Comparison of ENCODE assay signal across 6 cellular contexts in the genomic region with DNA sequence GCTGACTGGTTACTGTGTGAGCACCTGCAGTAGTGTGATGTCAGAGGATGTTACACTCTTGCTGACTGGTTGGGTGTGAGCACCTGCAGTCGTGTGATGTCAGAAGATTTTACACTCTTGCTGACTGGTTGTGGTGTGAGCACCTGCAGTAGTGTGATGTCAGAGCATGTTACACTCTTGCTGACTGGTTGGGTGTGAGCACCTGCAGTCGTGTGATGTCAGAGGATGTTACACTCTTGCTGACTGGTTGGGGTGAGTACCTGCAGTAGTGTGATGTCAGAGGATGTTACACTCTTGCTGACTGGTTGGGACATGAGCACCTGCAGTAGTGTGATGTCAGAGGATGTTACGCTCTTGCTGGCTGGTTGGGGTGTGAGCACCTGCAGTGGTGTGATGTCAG. TPM values are rescaled to one million over a fixed set of nuclear protein-coding genes. Genes with fewer than 3 reads are reported as not detected.
A peak's percentile ranks its signal among the peaks of the same experiment; 100 is the strongest.
DNase-seq lines count a peak whose midpoint lies in the region; ATAC-seq, FAIRE-seq and TF ChIP-seq lines count a peak whose summit lies in the region.
"Not testable (repeated sequence)": the region's sequence is repeated elsewhere in the genome, so short reads cannot be mapped to it uniquely, and the experiment has no call there.

No MANE protein-coding gene starts in this region.

- H3K27me3 Mint-ChIP-seq in Calu3 (ENCODE audit: unreplicated experiment) (peaks cover 14% of the 10 kb centered on the region), memory B cell (peaks cover 24% of the 10 kb centered on the region)
- not testable (repeated sequence) for H3K27me3 Mint-ChIP-seq in astrocyte (ENCODE audit: low read depth, unreplicated experiment)

- peak overlapping the region; percentile 45 for H3K27ac Mint-ChIP-seq in Calu3 (ENCODE audit: unreplicated experiment)
- not testable (repeated sequence) for H3K27ac Mint-ChIP-seq in astrocyte (ENCODE audit: unreplicated experiment)
- peak overlapping the region; percentile 60 for H3K27ac Mint-ChIP-seq in memory B cell

- H3K27me3 ChIP-seq in astrocyte (ENCODE audit: insufficient read depth, low read length); right atrium auricular region: not testable (repeated sequence)

- POLR2A ChIA-PET in HEK293 (lab: Yijun Ruan, JAX) = not testable (repeated sequence)

- H3K27ac ChIP-seq in HEK293 (ENCODE audit: extremely low read depth, low read depth, low read length); astrocyte (ENCODE audit: low read depth, low read length); right atrium auricular region: not testable (repeated sequence)

- not testable (repeated sequence) for H3K36me3 ChIP-seq in HEK293 (ENCODE audit: control insufficient read depth in 2 of 2, insufficient read depth in 1 of 2, low read length in 2 of 2); astrocyte (ENCODE audit: insufficient read depth, low read length); right atrium auricular region

- not testable (repeated sequence) for DNase-seq in Calu3; memory B cell (ENCODE audit: low spot score in 2 of 2)
- DNase-seq in NCI-H226 (peak; percentile 33), astrocyte (ENCODE audit: low read depth) (peak; percentile 17), right atrium auricular region (ENCODE audit: low spot score) (peak; percentile 18)

- not testable (repeated sequence) for H3K79me2 ChIP-seq in astrocyte (ENCODE audit: insufficient read depth, low read length)

- H3K9me3 Mint-ChIP-seq in Calu3 (ENCODE audit: low read depth, unreplicated experiment); astrocyte (ENCODE audit: unreplicated experiment); memory B cell: not testable (repeated sequence)

- not testable (repeated sequence) for FAIRE-seq in astrocyte (lab: Jason Lieb, UNC)

- not testable (repeated sequence) for H3K4me1 ChIP-seq in HEK293 (ENCODE audit: control insufficient read depth, insufficient read depth, low read length)
- peaks cover 21% of the 10 kb centered on the region for H3K4me1 ChIP-seq in astrocyte (ENCODE audit: insufficient read depth, low read length)
- peaks cover 0 to 31% of the 10 kb centered on the region in 2 donors for H3K4me1 ChIP-seq in right atrium auricular region

- H3K4me1 Mint-ChIP-seq in Calu3 (ENCODE audit: low read depth, unreplicated experiment) (peaks cover 23% of the 10 kb centered on the region), astrocyte (ENCODE audit: low read depth, unreplicated experiment) (peaks cover 17% of the 10 kb centered on the region)
- not testable (repeated sequence) for H3K4me1 Mint-ChIP-seq in memory B cell

- peaks cover 10% of the 10 kb centered on the region for H4K20me1 ChIP-seq in astrocyte (ENCODE audit: insufficient read depth, low read length)

- not testable (repeated sequence) for H3K4me2 ChIP-seq in astrocyte (ENCODE audit: low read length)

- intact Hi-C loops in Calu3 (cut with micrococcal nuclease; ENCODE audit: unreplicated experiment) = not testable (repeated sequence)

- H2AFZ ChIP-seq in astrocyte (ENCODE audit: low read depth, low read length) = not testable (repeated sequence)

- ATAC-seq in memory B cell (ENCODE audit: low read depth) = not testable (repeated sequence)

- not testable (repeated sequence) for H3K9me3 ChIP-seq in HEK293 (ENCODE audit: control insufficient read depth, insufficient read depth, low read depth, low read length); astrocyte (ENCODE audit: insufficient read depth, low read depth, low read length); right atrium auricular region

- CTCF ChIA-PET in Calu3 (lab: Charles Lee); HEK293 (lab: Yijun Ruan, JAX): not testable (repeated sequence)

- H3K36me3 Mint-ChIP-seq in Calu3 (ENCODE audit: insufficient read depth, unreplicated experiment) = peaks cover 38% of the 10 kb centered on the region
- H3K36me3 Mint-ChIP-seq in astrocyte (ENCODE audit: low read depth, unreplicated experiment); memory B cell: not testable (repeated sequence)

- not testable (repeated sequence) for H3K4me3 ChIP-seq in HEK293 (ENCODE audit: low read depth, low read length); astrocyte (ENCODE audit: insufficient read depth, low read depth, low read length); right atrium auricular region

- not testable (repeated sequence) for H3K9ac ChIP-seq in astrocyte (ENCODE audit: low read length)

- not testable (repeated sequence) for H3K4me3 Mint-ChIP-seq in Calu3 (ENCODE audit: low read depth, unreplicated experiment); astrocyte (ENCODE audit: unreplicated experiment); memory B cell

- BruUV-seq in Calu3 (replicated peaks; lab: Mats Ljungman, UMichigan) = not testable (repeated sequence)

- TF ChIP-seq CTCF in Calu3 (IDR thresholded peaks at IDR 0.05; ENCODE audit: unreplicated experiment); HEK293 (tag by site-specific recombination; IDR thresholded peaks at IDR 0.05); astrocyte (IDR thresholded peaks at IDR 0.05; ENCODE audit: insufficient read depth, low read depth, low read length); right atrium auricular region (IDR thresholded peaks at IDR 0.05): not testable (repeated sequence)

TF ChIP-seq in HEK293, 187 proteins besides CTCF, POLR2A, EP300 and RAD21:
- TF ChIP-seq ZNF629 (tag by site-specific recombination; IDR thresholded peaks at IDR 0.05) = peak; percentile 45
- TF ChIP-seq, protein P1, sequence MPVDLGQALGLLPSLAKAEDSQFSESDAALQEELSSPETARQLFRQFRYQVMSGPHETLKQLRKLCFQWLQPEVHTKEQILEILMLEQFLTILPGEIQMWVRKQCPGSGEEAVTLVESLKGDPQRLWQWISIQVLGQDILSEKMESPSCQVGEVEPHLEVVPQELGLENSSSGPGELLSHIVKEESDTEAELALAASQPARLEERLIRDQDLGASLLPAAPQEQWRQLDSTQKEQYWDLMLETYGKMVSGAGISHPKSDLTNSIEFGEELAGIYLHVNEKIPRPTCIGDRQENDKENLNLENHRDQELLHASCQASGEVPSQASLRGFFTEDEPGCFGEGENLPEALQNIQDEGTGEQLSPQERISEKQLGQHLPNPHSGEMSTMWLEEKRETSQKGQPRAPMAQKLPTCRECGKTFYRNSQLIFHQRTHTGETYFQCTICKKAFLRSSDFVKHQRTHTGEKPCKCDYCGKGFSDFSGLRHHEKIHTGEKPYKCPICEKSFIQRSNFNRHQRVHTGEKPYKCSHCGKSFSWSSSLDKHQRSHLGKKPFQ (tag by site-specific recombination; IDR thresholded peaks at IDR 0.05) = 0 out of 2 replicates have a peak, but pooled peaks have one; percentile 17
TF ChIP-seq in HEK293: peak in this region for 2; not testable (repeated sequence) for 185.

RNA-seq across cellular contexts. Expression of a gene that starts 4.1 kb away (rescaled TPM):
- 29.8 and 39.0 TPM in 2 replicates for total RNA-seq in Calu3 (2022)
- 24.0 and 31.7 TPM in 2 replicates for total RNA-seq in astrocyte
- total RNA-seq in right atrium auricular region = 1 to 10 TPM; 3.1 to 6.7 TPM
